1 cellular context compared by ENCODE assay signal in the genomic region with DNA sequence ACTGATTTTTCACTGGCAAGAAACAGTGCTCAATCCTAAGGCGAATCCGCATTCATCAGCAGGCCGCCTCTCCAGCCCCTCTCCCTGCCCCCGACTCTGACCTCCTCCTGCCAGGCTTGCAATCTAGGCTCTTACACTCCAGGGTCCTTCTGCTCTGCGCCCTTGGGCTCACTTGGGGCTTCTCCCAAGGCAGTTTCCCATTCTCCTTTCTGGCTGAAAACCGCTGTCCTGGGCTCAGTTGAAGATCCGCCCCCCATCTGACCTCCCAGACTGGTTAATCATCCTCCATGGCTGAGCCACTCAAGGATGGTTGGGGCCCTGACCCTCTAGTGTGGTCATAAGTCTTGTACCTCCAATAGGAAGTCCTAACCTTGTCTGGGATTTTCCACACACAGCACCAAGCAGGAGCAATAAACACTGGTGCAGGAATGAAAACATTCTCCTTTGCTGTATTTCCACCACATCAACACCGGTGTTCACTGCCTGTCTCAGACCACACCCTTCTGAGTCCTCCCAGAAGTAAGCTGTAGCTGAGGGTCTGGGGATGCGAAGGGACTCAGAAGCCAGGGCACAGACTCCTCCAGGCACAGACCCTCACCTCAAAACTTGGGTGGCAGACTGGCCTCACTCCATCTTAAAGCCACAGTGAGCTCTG.
TF ChIP-seq lines count a peak whose summit lies in the region.

No MANE protein-coding gene starts in this region.

TF ChIP-seq in SK-N-SH, 30 proteins besides CTCF, POLR2A, EP300 and RAD21 (continued from another document):
- TF ChIP-seq, protein P1, sequence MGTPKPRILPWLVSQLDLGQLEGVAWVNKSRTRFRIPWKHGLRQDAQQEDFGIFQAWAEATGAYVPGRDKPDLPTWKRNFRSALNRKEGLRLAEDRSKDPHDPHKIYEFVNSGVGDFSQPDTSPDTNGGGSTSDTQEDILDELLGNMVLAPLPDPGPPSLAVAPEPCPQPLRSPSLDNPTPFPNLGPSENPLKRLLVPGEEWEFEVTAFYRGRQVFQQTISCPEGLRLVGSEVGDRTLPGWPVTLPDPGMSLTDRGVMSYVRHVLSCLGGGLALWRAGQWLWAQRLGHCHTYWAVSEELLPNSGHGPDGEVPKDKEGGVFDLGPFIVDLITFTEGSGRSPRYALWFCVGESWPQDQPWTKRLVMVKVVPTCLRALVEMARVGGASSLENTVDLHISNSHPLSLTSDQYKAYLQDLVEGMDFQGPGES (IDR thresholded peaks at IDR 0.05; ENCODE audit: low read depth, low read length) = no peak
- TF ChIP-seq POLR2AphosphoS5 (IDR thresholded peaks at IDR 0.05; ENCODE audit: low read depth, low read length) (no peak), TEAD4 (IDR thresholded peaks at IDR 0.05; ENCODE audit: borderline replicate concordance, insufficient read depth) (no peak), FOXJ3 (CRISPR knock-in tag; IDR thresholded peaks at IDR 0.05) (no peak), YY1 (IDR thresholded peaks at IDR 0.05; ENCODE audit: low read depth) (no peak), FOXM1 (IDR thresholded peaks at IDR 0.05; ENCODE audit: low read depth) (no peak), EZH2phosphoT487 (IDR thresholded peaks at IDR 0.05; ENCODE audit: borderline replicate concordance, low read depth) (no peak), JUND (IDR thresholded peaks at IDR 0.05) (no peak), SMC3 (IDR thresholded peaks at IDR 0.05; ENCODE audit: low read depth, low read length) (no peak), RCOR1 (IDR thresholded peaks at IDR 0.05; ENCODE audit: low read length) (no peak), RXRA (IDR thresholded peaks at IDR 0.05; ENCODE audit: borderline replicate concordance, low read depth) (no peak)
- TF ChIP-seq, protein P2, sequence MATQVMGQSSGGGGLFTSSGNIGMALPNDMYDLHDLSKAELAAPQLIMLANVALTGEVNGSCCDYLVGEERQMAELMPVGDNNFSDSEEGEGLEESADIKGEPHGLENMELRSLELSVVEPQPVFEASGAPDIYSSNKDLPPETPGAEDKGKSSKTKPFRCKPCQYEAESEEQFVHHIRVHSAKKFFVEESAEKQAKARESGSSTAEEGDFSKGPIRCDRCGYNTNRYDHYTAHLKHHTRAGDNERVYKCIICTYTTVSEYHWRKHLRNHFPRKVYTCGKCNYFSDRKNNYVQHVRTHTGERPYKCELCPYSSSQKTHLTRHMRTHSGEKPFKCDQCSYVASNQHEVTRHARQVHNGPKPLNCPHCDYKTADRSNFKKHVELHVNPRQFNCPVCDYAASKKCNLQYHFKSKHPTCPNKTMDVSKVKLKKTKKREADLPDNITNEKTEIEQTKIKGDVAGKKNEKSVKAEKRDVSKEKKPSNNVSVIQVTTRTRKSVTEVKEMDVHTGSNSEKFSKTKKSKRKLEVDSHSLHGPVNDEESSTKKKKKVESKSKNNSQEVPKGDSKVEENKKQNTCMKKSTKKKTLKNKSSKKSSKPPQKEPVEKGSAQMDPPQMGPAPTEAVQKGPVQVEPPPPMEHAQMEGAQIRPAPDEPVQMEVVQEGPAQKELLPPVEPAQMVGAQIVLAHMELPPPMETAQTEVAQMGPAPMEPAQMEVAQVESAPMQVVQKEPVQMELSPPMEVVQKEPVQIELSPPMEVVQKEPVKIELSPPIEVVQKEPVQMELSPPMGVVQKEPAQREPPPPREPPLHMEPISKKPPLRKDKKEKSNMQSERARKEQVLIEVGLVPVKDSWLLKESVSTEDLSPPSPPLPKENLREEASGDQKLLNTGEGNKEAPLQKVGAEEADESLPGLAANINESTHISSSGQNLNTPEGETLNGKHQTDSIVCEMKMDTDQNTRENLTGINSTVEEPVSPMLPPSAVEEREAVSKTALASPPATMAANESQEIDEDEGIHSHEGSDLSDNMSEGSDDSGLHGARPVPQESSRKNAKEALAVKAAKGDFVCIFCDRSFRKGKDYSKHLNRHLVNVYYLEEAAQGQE (IDR thresholded peaks at IDR 0.05; ENCODE audit: low read depth, low read length) = no peak
- TF ChIP-seq, protein P3, sequence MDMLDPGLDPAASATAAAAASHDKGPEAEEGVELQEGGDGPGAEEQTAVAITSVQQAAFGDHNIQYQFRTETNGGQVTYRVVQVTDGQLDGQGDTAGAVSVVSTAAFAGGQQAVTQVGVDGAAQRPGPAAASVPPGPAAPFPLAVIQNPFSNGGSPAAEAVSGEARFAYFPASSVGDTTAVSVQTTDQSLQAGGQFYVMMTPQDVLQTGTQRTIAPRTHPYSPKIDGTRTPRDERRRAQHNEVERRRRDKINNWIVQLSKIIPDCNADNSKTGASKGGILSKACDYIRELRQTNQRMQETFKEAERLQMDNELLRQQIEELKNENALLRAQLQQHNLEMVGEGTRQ (IDR thresholded peaks at IDR 0.05; ENCODE audit: borderline replicate concordance, low read depth, low read length) = no peak
- TF ChIP-seq, protein P4, sequence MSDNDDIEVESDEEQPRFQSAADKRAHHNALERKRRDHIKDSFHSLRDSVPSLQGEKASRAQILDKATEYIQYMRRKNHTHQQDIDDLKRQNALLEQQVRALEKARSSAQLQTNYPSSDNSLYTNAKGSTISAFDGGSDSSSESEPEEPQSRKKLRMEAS (IDR thresholded peaks at IDR 0.05; ENCODE audit: low read depth) = no peak
